In the genomic region with DNA sequence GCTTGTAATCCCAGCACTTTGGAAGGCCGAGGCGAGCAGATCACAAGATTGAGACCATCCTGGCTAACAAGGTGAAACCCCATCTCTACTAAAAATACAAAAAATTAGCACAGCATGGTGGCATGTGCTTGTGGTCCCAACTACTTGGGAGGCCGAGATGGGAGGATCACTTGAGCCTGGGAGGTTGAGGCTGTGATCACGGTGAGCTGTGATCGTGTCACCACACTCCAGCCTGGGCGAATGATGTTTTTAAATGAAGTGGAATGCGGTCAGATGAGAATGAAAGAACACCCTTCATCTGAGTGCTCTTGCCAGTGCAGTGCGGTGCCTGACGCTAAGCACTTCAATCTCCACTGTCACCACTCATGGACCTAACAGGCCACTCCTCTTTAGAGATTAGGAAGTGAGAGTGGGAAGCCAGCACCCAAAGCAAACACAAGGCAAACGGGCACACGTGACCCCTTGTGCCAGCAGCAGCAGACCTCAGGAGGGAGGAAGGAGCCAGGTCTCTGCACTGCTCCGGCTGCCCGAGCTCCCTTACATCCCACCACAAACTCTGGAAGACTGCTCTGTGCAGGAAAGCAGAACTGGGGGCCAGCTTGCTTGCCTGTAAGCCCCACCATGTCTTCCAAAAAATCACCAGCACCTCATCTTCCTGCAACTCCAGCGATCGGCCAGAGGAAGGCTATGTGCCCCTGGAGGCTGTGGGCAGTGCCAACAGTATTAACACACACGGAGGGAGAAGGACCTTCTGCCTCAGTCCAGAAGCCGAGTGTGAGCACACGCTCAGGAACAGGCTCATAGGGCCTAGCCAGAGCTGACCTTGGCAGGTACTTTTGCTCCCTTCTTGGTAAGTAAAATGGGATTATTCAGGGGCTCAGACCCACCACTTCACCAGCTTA, we compare ENCODE assay signal across 8 cellular contexts. TPM values are rescaled to one million over a fixed set of nuclear protein-coding genes. Genes with fewer than 3 reads are reported as not detected.
DNase-seq lines count a peak whose midpoint lies in the region; ATAC-seq and TF ChIP-seq lines count a peak whose summit lies in the region.

No MANE protein-coding gene starts in this region.

- peaks cover 0 to 9% (median 8%) of the 10 kb centered on the region in 4 donors for H3K4me1 ChIP-seq in sigmoid colon

- H3K27me3 ChIP-seq in sigmoid colon, result no peaks in the 10 kb centered on the region

- CTCF ChIA-PET in HEK293T (lab: Yijun Ruan, JAX), result no interaction called here

- no peaks in the 10 kb centered on the region for H3K36me3 ChIP-seq in sigmoid colon

- TF ChIP-seq POLR2A in sigmoid colon (IDR thresholded peaks at IDR 0.05), result no peak

- peak overlapping the region in 3 of 4 donors; percentile 1 to 39 (median 19) for H3K27ac ChIP-seq in sigmoid colon

- peak; percentile 17 for DNase-seq in OCI-M1 (lab: John Stamatoyannopoulos, UW)
- peak; percentile 91 for DNase-seq in cardiac septum (ENCODE audit: low spot score)
- DNase-seq in sigmoid colon, result no peak
- no peak for DNase-seq in KG1 (lab: John Stamatoyannopoulos, UW)
- DNase-seq in HuH-7 (ENCODE audit: low spot score), result no peak
- no peak for DNase-seq in HEK293T (ENCODE audit: extremely low spot score)
- no peak for DNase-seq in activated CD8-positive, alpha-beta memory T cell treated with anti-CD3 and anti-CD28 coated beads, Interleukin-2, amount 50 U/mL, for 4 hours

- POLR2A ChIA-PET in HEK293T (lab: Yijun Ruan, JAX), result no interaction called here

- intact Hi-C loops in cardiac septum (cut with DNase I), result no loop called here
- intact Hi-C loops in sigmoid colon (cut with DNase I), result no loop called here

- no peak for TF ChIP-seq CTCF in sigmoid colon (IDR thresholded peaks at IDR 0.05)

- ATAC-seq in GM19463 (IDR thresholded peaks at IDR 0.05; ENCODE audit: unreplicated experiment), result peak; percentile 65

- TF ChIP-seq EP300 in sigmoid colon (IDR thresholded peaks at IDR 0.05), result no peak

- no peak overlapping the region for H3K4me3 ChIP-seq in sigmoid colon

- H3K9me3 ChIP-seq in sigmoid colon, result no peaks in the 10 kb centered on the region

- WGBS in sigmoid colon, 2 donors, result 30 to 46% methylated on average over 18 of the region's 18 CpGs

TF ChIP-seq in HEK293T, 16 proteins besides CTCF, POLR2A, EP300 and RAD21:
- no peak for TF ChIP-seq SP1 (IDR thresholded peaks at IDR 0.05)
- no peak for TF ChIP-seq TARDBP (IDR thresholded peaks at IDR 0.05)
- TF ChIP-seq, protein P1, sequence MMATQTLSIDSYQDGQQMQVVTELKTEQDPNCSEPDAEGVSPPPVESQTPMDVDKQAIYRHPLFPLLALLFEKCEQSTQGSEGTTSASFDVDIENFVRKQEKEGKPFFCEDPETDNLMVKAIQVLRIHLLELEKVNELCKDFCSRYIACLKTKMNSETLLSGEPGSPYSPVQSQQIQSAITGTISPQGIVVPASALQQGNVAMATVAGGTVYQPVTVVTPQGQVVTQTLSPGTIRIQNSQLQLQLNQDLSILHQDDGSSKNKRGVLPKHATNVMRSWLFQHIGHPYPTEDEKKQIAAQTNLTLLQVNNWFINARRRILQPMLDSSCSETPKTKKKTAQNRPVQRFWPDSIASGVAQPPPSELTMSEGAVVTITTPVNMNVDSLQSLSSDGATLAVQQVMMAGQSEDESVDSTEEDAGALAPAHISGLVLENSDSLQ (IDR thresholded peaks at IDR 0.05), result no peak
- TF ChIP-seq CTBP1 (IDR thresholded peaks at IDR 0.05; ENCODE audit: borderline replicate concordance), result no peak
- TF ChIP-seq L3MBTL2 (conservative IDR thresholded peaks at IDR 0.05), result no peak
- no peak for TF ChIP-seq ELF4 (IDR thresholded peaks at IDR 0.05)
- TF ChIP-seq HDGF (IDR thresholded peaks at IDR 0.05; ENCODE audit: borderline replicate concordance), result no peak
- no peak for TF ChIP-seq NFRKB (IDR thresholded peaks at IDR 0.05)
- TF ChIP-seq BHLHE40 (IDR thresholded peaks at IDR 0.05; ENCODE audit: borderline replicate concordance), result no peak
- TF ChIP-seq FOXA1 (IDR thresholded peaks at IDR 0.05), result no peak

RNA-seq across cellular contexts. Expression of a gene that starts 9.7 kb away (rescaled TPM):
- total RNA-seq in cardiac septum, result 19.3 TPM
- total RNA-seq in sigmoid colon, result 10 to 100 TPM in 3 of 4 donors, 1 to 10 TPM in 1; 9.2 to 18.2 (median 13.7) TPM
- polyA plus RNA-seq in sigmoid colon, result 10 to 100 TPM; 19.8 to 20.3 (median 19.9) TPM

RNA-seq across cellular contexts. Expression of a gene that starts 42.8 kb away (rescaled TPM):
- total RNA-seq in cardiac septum (29.7 TPM), sigmoid colon (10 to 100 TPM; 25.1 to 29.6 (median 27.3) TPM)
- polyA plus RNA-seq in sigmoid colon, result 10 to 100 TPM; 23.7 to 50.4 (median 39.6) TPM

RNA-seq across cellular contexts. Expression of a gene that starts 42.9 kb away (rescaled TPM):
- total RNA-seq in cardiac septum, result 18.5 TPM
- 1 to 10 TPM; 5.1 to 9.7 (median 6.7) TPM for total RNA-seq in sigmoid colon
- polyA plus RNA-seq in sigmoid colon, result 10 to 100 TPM; 12.0 to 14.6 (median 13.2) TPM

Comparison
In these comparisons a context has a peak if more than half of its experiments do, and no peak if none do; other contexts are left out.
1. DNase-seq: peak in OCI-M1 (single experiment) and cardiac septum (single experiment); none in sigmoid colon (single experiment), KG1 (single experiment), HuH-7 (single experiment), HEK293T (single experiment) and activated CD8-positive, alpha-beta memory T cell treated with anti-CD3 and anti-CD28 coated beads, Interleukin-2, amount 50 U/mL, for 4 hours (single experiment).